ENCODE assay signal across 29 cellular contexts in the genomic region with DNA sequence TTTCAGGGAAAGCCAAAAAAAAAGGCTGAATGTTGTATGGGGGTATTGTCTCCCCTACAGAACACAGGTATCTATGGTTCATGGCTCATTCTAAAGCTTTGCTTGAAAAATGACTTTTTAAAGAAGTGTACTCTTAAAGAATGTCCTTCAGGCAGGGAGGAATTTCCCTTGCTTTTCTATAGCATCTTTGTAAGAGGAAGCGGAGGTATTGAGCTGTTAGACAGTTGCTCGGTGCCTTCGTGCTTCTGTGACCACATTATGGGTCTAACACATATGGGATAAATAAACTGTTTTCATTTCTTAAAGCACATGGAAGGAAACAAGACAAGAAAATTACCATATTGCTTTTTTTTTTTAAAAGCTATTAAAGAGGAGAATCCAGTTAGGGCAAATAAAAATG.
"Had no signal": no experiment of that assay in that cellular context is flagged by ENCODE, and none has a peak within 500 bp of the region (broad histone marks: within the 10 kb centered on the region; RNA-seq: fewer than 3 reads in every experiment).

No MANE protein-coding gene starts in this region.

- H3K27ac ChIP-seq: esophagus muscularis mucosa, foreskin keratinocyte, gastroesophageal sphincter, heart right ventricle, hepatocyte, VCaP had no signal

- H3K36me3 Mint-ChIP-seq: activated naive CD8-positive, alpha-beta T cell; WTC11 had no signal

- H3K4me3 Mint-ChIP-seq: activated CD8-positive, alpha-beta T cell treated with anti-CD3 and anti-CD28 coated beads for 36 hours; activated naive CD8-positive, alpha-beta T cell; activated T-cell treated with anti-CD3 and anti-CD28 coated beads, Interleukin-2, amount 50 U/mL, for 4 hours; activated T-helper 17 cell treated with anti-CD3 and anti-CD28 coated beads, Interleukin-2, amount 50 U/mL, for 72 hours; effector memory CD8-positive, alpha-beta T cell; WTC11 had no signal

- H3K4me1 ChIP-seq: esophagus muscularis mucosa, gastroesophageal sphincter, heart right ventricle had no signal

- DNase-seq: activated CD4-positive, alpha-beta T cell treated with anti-CD3 and anti-CD28 coated beads for 48 hours; activated CD4-positive, alpha-beta T cell treated with anti-CD3 and anti-CD28 coated beads, Interleukin-2, amount 50 U/mL, for 1 hour; activated CD4-positive, alpha-beta T cell treated with anti-CD3 and anti-CD28 coated beads, Interleukin-2, amount 50 U/mL, for 48 hours; activated CD8-positive, alpha-beta memory T cell treated with anti-CD3 and anti-CD28 coated beads for 24 hours; activated CD8-positive, alpha-beta T cell treated with anti-CD3 and anti-CD28 coated beads for 36 hours; activated effector memory CD4-positive, alpha-beta T cell treated with Interleukin-2 at 50 U/mL for 16 hours; activated gamma-delta T cell treated with Interleukin-2 at 50 U/mL for 16 hours; activated naive CD4-positive, alpha-beta T cell treated with anti-CD3 and anti-CD28 coated beads, Interleukin-2, amount 50 U/mL, for 16 hours; activated naive CD4-positive, alpha-beta T cell treated with Interleukin-2 at 50 U/mL for 16 hours; activated T-cell treated with anti-CD3 and anti-CD28 coated beads, Interleukin-2, amount 50 U/mL, for 4 hours; amniotic stem cell; anterior cingulate cortex; caudate nucleus; cortex of kidney; dermis blood vessel endothelial cell; effector CD4-positive, alpha-beta T cell; effector memory CD8-positive, alpha-beta T cell; erythroblast; foreskin keratinocyte; heart right ventricle; T-helper 2 cell had no signal

- H3K27me3 ChIP-seq: esophagus muscularis mucosa, foreskin keratinocyte, gastroesophageal sphincter, heart right ventricle, hepatocyte had no signal

- ATAC-seq: activated CD4-positive, CD25-positive, alpha-beta regulatory T cell treated with anti-CD3 and anti-CD28 coated beads, Interleukin-2, amount 50 U/mL, for 24 hours; activated CD8-positive, alpha-beta T cell treated with anti-CD3 and anti-CD28 coated beads for 36 hours; activated T-cell treated with anti-CD3 and anti-CD28 coated beads, Interleukin-2, amount 50 U/mL, for 4 hours; activated T-helper 17 cell treated with anti-CD3 and anti-CD28 coated beads, Interleukin-2, amount 50 U/mL, for 72 hours; effector memory CD8-positive, alpha-beta T cell; foreskin keratinocyte; gastroesophageal sphincter; heart right ventricle; WTC11 had no signal

- H2AFZ ChIP-seq: hepatocyte had no signal

- H3K27ac Mint-ChIP-seq: activated CD8-positive, alpha-beta T cell treated with anti-CD3 and anti-CD28 coated beads for 36 hours; activated naive CD8-positive, alpha-beta T cell; activated T-helper 17 cell treated with anti-CD3 and anti-CD28 coated beads, Interleukin-2, amount 50 U/mL, for 72 hours; effector memory CD8-positive, alpha-beta T cell; WTC11 had no signal

- H3K4me3 ChIP-seq: esophagus muscularis mucosa, gastroesophageal sphincter, heart right ventricle, hepatocyte had no signal

- H3K36me3 ChIP-seq: esophagus muscularis mucosa, gastroesophageal sphincter, heart right ventricle had no signal

- H3K4me1 Mint-ChIP-seq: activated T-helper 17 cell treated with anti-CD3 and anti-CD28 coated beads, Interleukin-2, amount 50 U/mL, for 72 hours had no signal

- H3K9me3 Mint-ChIP-seq: activated CD8-positive, alpha-beta T cell treated with anti-CD3 and anti-CD28 coated beads for 36 hours; activated T-cell treated with anti-CD3 and anti-CD28 coated beads, Interleukin-2, amount 50 U/mL, for 4 hours; activated T-helper 17 cell treated with anti-CD3 and anti-CD28 coated beads, Interleukin-2, amount 50 U/mL, for 72 hours; effector memory CD8-positive, alpha-beta T cell; WTC11 had no signal

- H3K4me2 ChIP-seq: hepatocyte had no signal

- H3K27me3 Mint-ChIP-seq: activated T-helper 17 cell treated with anti-CD3 and anti-CD28 coated beads, Interleukin-2, amount 50 U/mL, for 72 hours had no signal

- H3K79me2 ChIP-seq: hepatocyte had no signal

- H3K9me3 ChIP-seq: esophagus muscularis mucosa, gastroesophageal sphincter, heart right ventricle had no signal
